3 cellular contexts compared by ENCODE assay signal in the genomic region with DNA sequence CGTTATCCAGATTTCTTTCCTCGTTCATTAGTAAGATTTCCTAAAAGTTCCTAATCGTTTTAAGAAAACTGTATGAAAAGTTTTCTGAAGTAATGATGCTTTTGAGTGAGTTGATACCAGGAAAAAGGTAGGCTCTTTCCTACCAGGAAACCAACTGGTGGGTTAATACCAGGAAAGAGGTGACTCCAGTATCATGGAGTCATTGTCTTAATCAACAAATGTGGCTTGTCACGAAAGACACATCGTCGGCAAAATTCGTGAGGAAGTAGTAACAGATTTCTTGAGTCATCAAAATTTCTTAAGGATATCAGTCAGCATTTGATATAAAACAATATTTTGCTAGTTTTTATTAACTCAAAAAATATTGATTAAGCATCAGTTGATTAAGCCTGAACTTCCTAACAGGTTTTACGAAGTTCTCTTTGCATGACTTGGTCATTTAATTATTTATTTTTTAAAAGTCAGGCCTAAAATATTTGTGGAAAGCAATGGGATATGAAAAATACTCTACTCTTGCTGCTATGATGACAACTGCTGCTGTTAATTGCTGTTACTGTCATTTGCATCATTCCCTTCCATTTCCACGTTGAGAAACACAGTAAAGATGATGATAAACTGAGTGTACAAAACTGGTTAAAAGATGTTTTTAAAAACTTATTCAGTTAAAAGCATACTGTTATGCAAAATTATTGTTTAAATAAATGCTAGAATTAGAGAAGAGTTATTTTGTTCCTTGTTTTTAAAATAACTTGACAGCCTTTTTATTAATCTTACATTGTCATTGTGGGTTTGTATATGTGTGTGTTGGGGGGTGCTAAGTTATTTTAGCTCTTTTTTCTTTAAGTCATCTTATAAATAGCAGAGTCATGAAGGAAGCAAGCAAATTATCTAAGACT.
TF ChIP-seq lines count a peak whose summit lies in the region.

No MANE protein-coding gene starts in this region.

TF ChIP-seq in A549, 52 proteins besides CTCF, POLR2A, EP300 and RAD21:
- TF ChIP-seq, protein P1, sequence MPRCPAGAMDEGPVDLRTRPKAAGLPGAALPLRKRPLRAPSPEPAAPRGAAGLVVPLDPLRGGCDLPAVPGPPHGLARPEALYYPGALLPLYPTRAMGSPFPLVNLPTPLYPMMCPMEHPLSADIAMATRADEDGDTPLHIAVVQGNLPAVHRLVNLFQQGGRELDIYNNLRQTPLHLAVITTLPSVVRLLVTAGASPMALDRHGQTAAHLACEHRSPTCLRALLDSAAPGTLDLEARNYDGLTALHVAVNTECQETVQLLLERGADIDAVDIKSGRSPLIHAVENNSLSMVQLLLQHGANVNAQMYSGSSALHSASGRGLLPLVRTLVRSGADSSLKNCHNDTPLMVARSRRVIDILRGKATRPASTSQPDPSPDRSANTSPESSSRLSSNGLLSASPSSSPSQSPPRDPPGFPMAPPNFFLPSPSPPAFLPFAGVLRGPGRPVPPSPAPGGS (IDR thresholded peaks at IDR 0.05) = no peak
- peak; percentile 56 for TF ChIP-seq MAFK (IDR thresholded peaks at IDR 0.05; ENCODE audit: partially characterized antibody)

TF ChIP-seq in HEK293, 187 proteins besides CTCF, POLR2A, EP300 and RAD21:
- no peak for TF ChIP-seq ZNF473 (tag by site-specific recombination; IDR thresholded peaks at IDR 0.05)
- peak; percentile 31; the same call in 1 of the 2 replicates for TF ChIP-seq ZNF707 (tag by site-specific recombination; IDR thresholded peaks at IDR 0.05)

TF ChIP-seq in K562, 482 proteins besides CTCF, POLR2A, EP300 and RAD21:
- peak; percentile 84 to 90 for TF ChIP-seq TRIM24 (IDR thresholded peaks at IDR 0.05)
- peak; percentile 63; the same call in 1 of the 2 replicates for TF ChIP-seq ZNF175 (CRISPR knock-in tag; IDR thresholded peaks at IDR 0.05; ENCODE audit: low read depth)
- no peak for TF ChIP-seq FOXJ3 (CRISPR knock-in tag; IDR thresholded peaks at IDR 0.05)
- peak; percentile 36 for TF ChIP-seq STAT5A (IDR thresholded peaks at IDR 0.05; ENCODE audit: borderline replicate concordance, low read length)
- TF ChIP-seq, protein P2, sequence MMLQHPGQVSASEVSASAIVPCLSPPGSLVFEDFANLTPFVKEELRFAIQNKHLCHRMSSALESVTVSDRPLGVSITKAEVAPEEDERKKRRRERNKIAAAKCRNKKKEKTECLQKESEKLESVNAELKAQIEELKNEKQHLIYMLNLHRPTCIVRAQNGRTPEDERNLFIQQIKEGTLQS (IDR thresholded peaks at IDR 0.05) = peak; percentile 82
- TF ChIP-seq, protein P2 (CRISPR knock-in tag; conservative IDR thresholded peaks at IDR 0.05) = no peak
- peak; percentile 70; the same call in 1 of the 2 replicates for TF ChIP-seq MAFK (IDR thresholded peaks at IDR 0.05; ENCODE audit: low read length)
- TF ChIP-seq MAFG (tag; conservative IDR thresholded peaks at IDR 0.05) = peak; percentile 83
- peak; percentile 26 for TF ChIP-seq BRD9 (IDR thresholded peaks at IDR 0.05; ENCODE audit: low read depth, partially characterized antibody)
- TF ChIP-seq ZEB2 (IDR thresholded peaks at IDR 0.05) = no peak
- peak; percentile 41; the same call in 1 of the 2 replicates for TF ChIP-seq NFRKB (IDR thresholded peaks at IDR 0.05; ENCODE audit: low read depth)
- no peak for TF ChIP-seq ZNF551 (CRISPR knock-in tag; IDR thresholded peaks at IDR 0.05)
- peak in 1 of 2 experiments; percentile 39; a peak in 1 of 4 replicates for TF ChIP-seq ETV6 (IDR thresholded peaks at IDR 0.05; ENCODE audit: borderline replicate concordance in 1 of 2, low read depth in 2 of 2, low read length in 1 of 2)
- no peak for TF ChIP-seq ETV6 (CRISPR knock-in tag; IDR thresholded peaks at IDR 0.05; ENCODE audit: borderline replicate concordance)
- TF ChIP-seq EP400 (IDR thresholded peaks at IDR 0.05) = peak; percentile 51
- peak; percentile 84 for TF ChIP-seq CEBPG (CRISPR knock-in tag; IDR thresholded peaks at IDR 0.05)
- peak; percentile 67 to 96 for TF ChIP-seq CEBPG (tag; conservative IDR thresholded peaks at IDR 0.05 in 1 of 2, IDR thresholded peaks at IDR 0.05 in 1 of 2)
- TF ChIP-seq ZNF584 (CRISPR knock-in tag; IDR thresholded peaks at IDR 0.05; ENCODE audit: low read depth) = peak; percentile 84
- no peak for TF ChIP-seq NR2C1 (IDR thresholded peaks at IDR 0.05)
- TF ChIP-seq NR2C1 (tag; IDR thresholded peaks at IDR 0.05) = no peak; the same call in 1 of the 2 replicates
- TF ChIP-seq, protein P3, sequence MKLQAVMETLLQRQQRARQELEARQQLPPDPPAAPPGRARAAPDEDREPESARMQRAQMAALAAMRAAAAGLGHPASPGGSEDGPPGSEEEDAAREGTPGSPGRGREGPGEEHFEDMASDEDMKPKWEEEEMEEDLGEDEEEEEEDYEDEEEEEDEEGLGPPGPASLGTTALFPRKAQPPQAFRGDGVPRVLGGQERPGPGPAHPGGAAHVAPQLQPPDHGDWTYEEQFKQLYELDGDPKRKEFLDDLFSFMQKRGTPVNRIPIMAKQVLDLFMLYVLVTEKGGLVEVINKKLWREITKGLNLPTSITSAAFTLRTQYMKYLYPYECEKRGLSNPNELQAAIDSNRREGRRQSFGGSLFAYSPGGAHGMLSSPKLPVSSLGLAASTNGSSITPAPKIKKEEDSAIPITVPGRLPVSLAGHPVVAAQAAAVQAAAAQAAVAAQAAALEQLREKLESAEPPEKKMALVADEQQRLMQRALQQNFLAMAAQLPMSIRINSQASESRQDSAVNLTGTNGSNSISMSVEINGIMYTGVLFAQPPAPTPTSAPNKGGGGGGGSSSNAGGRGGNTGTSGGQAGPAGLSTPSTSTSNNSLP (IDR thresholded peaks at IDR 0.05; ENCODE audit: borderline replicate concordance, low read depth, low read length) = 0 out of 2 replicates have a peak, but pooled peaks have one; percentile 52
- TF ChIP-seq ZNF24 (IDR thresholded peaks at IDR 0.05) = peak; percentile 78
- peak; percentile 46; the same call in 1 of the 2 replicates for TF ChIP-seq MYC (IDR thresholded peaks at IDR 0.05; ENCODE audit: low read depth, low read length)
- no peak for TF ChIP-seq MYC (CRISPR knock-in tag; IDR thresholded peaks at IDR 0.05; ENCODE audit: borderline replicate concordance, low read depth)
- TF ChIP-seq MAFF (IDR thresholded peaks at IDR 0.05; ENCODE audit: low read length) = peak; percentile 60; the same call in 1 of the 2 replicates
- no peak for TF ChIP-seq PHTF2 (CRISPR knock-in tag; IDR thresholded peaks at IDR 0.05)
- TF ChIP-seq CBX3 (IDR thresholded peaks at IDR 0.05; ENCODE audit: borderline replicate concordance in 1 of 2, low read length in 2 of 2) = 0 out of 3 replicates have a peak, but pooled peaks of 1 of the 2 experiments have one; percentile 14
- TF ChIP-seq TCF7 (IDR thresholded peaks at IDR 0.05; ENCODE audit: borderline replicate concordance) = no peak
- TF ChIP-seq SMARCA5 (IDR thresholded peaks at IDR 0.05) = no peak
- 0 out of 2 replicates have a peak, but pooled peaks have one; percentile 20 for TF ChIP-seq ETV1 (tag; conservative IDR thresholded peaks at IDR 0.05; ENCODE audit: low read depth)
- peak; percentile 53; the same call in 1 of the 2 replicates for TF ChIP-seq ATF7 (IDR thresholded peaks at IDR 0.05)
- TF ChIP-seq, protein P4, sequence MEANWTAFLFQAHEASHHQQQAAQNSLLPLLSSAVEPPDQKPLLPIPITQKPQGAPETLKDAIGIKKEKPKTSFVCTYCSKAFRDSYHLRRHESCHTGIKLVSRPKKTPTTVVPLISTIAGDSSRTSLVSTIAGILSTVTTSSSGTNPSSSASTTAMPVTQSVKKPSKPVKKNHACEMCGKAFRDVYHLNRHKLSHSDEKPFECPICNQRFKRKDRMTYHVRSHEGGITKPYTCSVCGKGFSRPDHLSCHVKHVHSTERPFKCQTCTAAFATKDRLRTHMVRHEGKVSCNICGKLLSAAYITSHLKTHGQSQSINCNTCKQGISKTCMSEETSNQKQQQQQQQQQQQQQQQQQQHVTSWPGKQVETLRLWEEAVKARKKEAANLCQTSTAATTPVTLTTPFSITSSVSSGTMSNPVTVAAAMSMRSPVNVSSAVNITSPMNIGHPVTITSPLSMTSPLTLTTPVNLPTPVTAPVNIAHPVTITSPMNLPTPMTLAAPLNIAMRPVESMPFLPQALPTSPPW (CRISPR knock-in tag; IDR thresholded peaks at IDR 0.05) = no peak
- TF ChIP-seq GABPA (tag; conservative IDR thresholded peaks at IDR 0.05; ENCODE audit: low read depth) = 0 out of 2 replicates have a peak, but pooled peaks have one; percentile 27
- peak; percentile 25; the same call in 1 of the 2 replicates for TF ChIP-seq NFE2 (IDR thresholded peaks at IDR 0.05; ENCODE audit: low read depth)
- peak; percentile 12; the same call in 1 of the 2 replicates for TF ChIP-seq BACH1 (tag; IDR thresholded peaks at IDR 0.05)
- TF ChIP-seq ZNF766 (CRISPR knock-in tag; conservative IDR thresholded peaks at IDR 0.05) = 0 out of 2 replicates have a peak, but pooled peaks have one; percentile 17
- TF ChIP-seq SOX6 (IDR thresholded peaks at IDR 0.05) = peak; percentile 95
- peak; percentile 79 for TF ChIP-seq POLR2H (tag; IDR thresholded peaks at IDR 0.05; ENCODE audit: low read depth)
- peak; percentile 84 for TF ChIP-seq C11orf30 (IDR thresholded peaks at IDR 0.05; ENCODE audit: low read depth)
- TF ChIP-seq CC2D1A (IDR thresholded peaks at IDR 0.05) = peak; percentile 27; the same call in 1 of the 2 replicates
- no peak for TF ChIP-seq STAT5B (CRISPR knock-in tag; IDR thresholded peaks at IDR 0.05)
- TF ChIP-seq, protein P5, sequence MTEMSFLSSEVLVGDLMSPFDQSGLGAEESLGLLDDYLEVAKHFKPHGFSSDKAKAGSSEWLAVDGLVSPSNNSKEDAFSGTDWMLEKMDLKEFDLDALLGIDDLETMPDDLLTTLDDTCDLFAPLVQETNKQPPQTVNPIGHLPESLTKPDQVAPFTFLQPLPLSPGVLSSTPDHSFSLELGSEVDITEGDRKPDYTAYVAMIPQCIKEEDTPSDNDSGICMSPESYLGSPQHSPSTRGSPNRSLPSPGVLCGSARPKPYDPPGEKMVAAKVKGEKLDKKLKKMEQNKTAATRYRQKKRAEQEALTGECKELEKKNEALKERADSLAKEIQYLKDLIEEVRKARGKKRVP (CRISPR knock-in tag; IDR thresholded peaks at IDR 0.05) = peak; percentile 57; the same call in 1 of the 2 replicates
- TF ChIP-seq JUND (IDR thresholded peaks at IDR 0.05; ENCODE audit: borderline replicate concordance, low read depth, low read length) = peak; percentile 60
- no peak for TF ChIP-seq JUND (tag; IDR thresholded peaks at IDR 0.05; ENCODE audit: borderline replicate concordance, low read depth, low read length)
- TF ChIP-seq ZNF316 (IDR thresholded peaks at IDR 0.05) = peak; percentile 94
